9 cellular contexts compared by ENCODE assay signal in genomic region chr5:90940227-90940995, GRCh38.
A peak's percentile ranks its signal among the peaks of the same experiment; 100 is the strongest.
DNase-seq lines count a peak whose midpoint lies in the region; ATAC-seq and TF ChIP-seq lines count a peak whose summit lies in the region.
"Had no signal": no experiment of that assay in that cellular context is flagged by ENCODE, and none has a peak within 500 bp of the region (broad histone marks: within the 10 kb centered on the region; RNA-seq: fewer than 3 reads in every experiment).

No MANE protein-coding gene starts in this region.

- intact Hi-C loops in A673 (cut with micrococcal nuclease; ENCODE audit: unreplicated experiment) (no loop called here), left lung (cut with DNase I) (no loop called here), lower leg skin (cut with DNase I; ENCODE audit: low total_unique reads) (no loop called here)

- H3K27ac ChIP-seq in A673 (ENCODE audit: low read depth, low read length, poor library complexity, severe bottlenecking) (no peak overlapping the region), left lung (no peak overlapping the region)

- POLR2A ChIA-PET in A673 (lab: Charles Lee; ENCODE audit: low non-redundant PET), result interaction anchor here (0.5 to 0.8 kb wide), 2 partner anchors 80 to 236 kb away, joined by 4 to 9 read pairs; no protein-coding TSS in a partner anchor

- no peaks in the 10 kb centered on the region for H3K27me3 ChIP-seq in A673 (replicated peaks; ENCODE audit: insufficient read depth, low read depth, low read length, poor library complexity)
- H3K27me3 ChIP-seq in left lung, result no peaks in the 10 kb centered on the region

- no peaks in the 10 kb centered on the region for H3K36me3 ChIP-seq in A673 (ENCODE audit: insufficient read depth, low read length, poor library complexity, severe bottlenecking)
- no peaks in the 10 kb centered on the region for H3K36me3 ChIP-seq in left lung

- CTCF ChIA-PET in A673 (lab: Charles Lee), result no interaction called here

- DNase-seq in A673 (ENCODE audit: low spot score), result peak; percentile 48
- peak; percentile 74 for DNase-seq in NCI-H2107 treated with DMSO at 0.1 percent for 48 hours (lab: John Stamatoyannopoulos, UW; ENCODE audit: unreplicated experiment)
- peak; percentile 53 for DNase-seq in activated naive CD8-positive, alpha-beta T cell treated with anti-CD3 and anti-CD28 coated beads for 36 hours
- DNase-seq in left lung, result no peak
- peak; percentile 14 for DNase-seq in stromal cell of bone marrow (ENCODE audit: low read depth)
- no peak for DNase-seq in lower leg skin (ENCODE audit: low spot score in 2 of 2)

- H3K36me3 Mint-ChIP-seq in activated naive CD8-positive, alpha-beta T cell treated with anti-CD3 and anti-CD28 coated beads for 36 hours, result no peaks in the 10 kb centered on the region

- peaks cover 30% of the 10 kb centered on the region for H3K4me1 ChIP-seq in A673 (ENCODE audit: insufficient read depth, low read length, poor library complexity, severe bottlenecking)
- H3K4me1 ChIP-seq in left lung, result no peaks in the 10 kb centered on the region

- 5 to 8% methylated on average over 1 of the region's 1 CpG for WGBS in lower leg skin, 2 donors

- H3K9me3 ChIP-seq in A673 (ENCODE audit: low read depth, low read length, poor library complexity, severe bottlenecking) (no peaks in the 10 kb centered on the region), left lung (no peaks in the 10 kb centered on the region)

- no peaks in the 10 kb centered on the region for H3K27me3 Mint-ChIP-seq in activated naive CD8-positive, alpha-beta T cell treated with anti-CD3 and anti-CD28 coated beads for 36 hours
- H3K27me3 Mint-ChIP-seq: dendritic cell treated with granulocyte-macrophage colony-stimulating factor and Interleukin-4, amounts not matched to agents 40 ng/mL and 50 ng/mL, for 4 days had no signal

- H3K27ac Mint-ChIP-seq in activated naive CD8-positive, alpha-beta T cell treated with anti-CD3 and anti-CD28 coated beads for 36 hours, result peak overlapping the region; percentile 66
- H3K27ac Mint-ChIP-seq: dendritic cell treated with granulocyte-macrophage colony-stimulating factor and Interleukin-4, amounts not matched to agents 40 ng/mL and 50 ng/mL, for 4 days had no signal

- H3K9me3 Mint-ChIP-seq in activated naive CD8-positive, alpha-beta T cell treated with anti-CD3 and anti-CD28 coated beads for 36 hours, result no peaks in the 10 kb centered on the region
- H3K9me3 Mint-ChIP-seq: dendritic cell treated with granulocyte-macrophage colony-stimulating factor and Interleukin-4, amounts not matched to agents 40 ng/mL and 50 ng/mL, for 4 days had no signal

- H3K4me3 Mint-ChIP-seq in activated naive CD8-positive, alpha-beta T cell treated with anti-CD3 and anti-CD28 coated beads for 36 hours, result no peak overlapping the region
- H3K4me3 Mint-ChIP-seq: dendritic cell treated with granulocyte-macrophage colony-stimulating factor and Interleukin-4, amounts not matched to agents 40 ng/mL and 50 ng/mL, for 4 days had no signal

- ATAC-seq in GM18861 (IDR thresholded peaks at IDR 0.05; ENCODE audit: unreplicated experiment) (peak; percentile 99), HG02938 (IDR thresholded peaks at IDR 0.05; ENCODE audit: unreplicated experiment) (peak; percentile 100), left lung (peak; percentile 75)

- no peak for TF ChIP-seq CTCF in A673 (conservative IDR thresholded peaks at IDR 0.05; ENCODE audit: low read depth, low read length)
- TF ChIP-seq CTCF in left lung (IDR thresholded peaks at IDR 0.05), result no peak
- TF ChIP-seq CTCF in lower leg skin (IDR thresholded peaks at IDR 0.05), result no peak

- TF ChIP-seq POLR2A in lower leg skin (IDR thresholded peaks at IDR 0.05), result no peak

- no peak overlapping the region for H3K4me3 ChIP-seq in A673 (ENCODE audit: low read depth, low read length, poor library complexity, severe bottlenecking)
- H3K4me3 ChIP-seq in left lung, result no peak overlapping the region
- H3K4me3 ChIP-seq in lower leg skin (ENCODE audit: low read depth, poor library complexity, severe bottlenecking), result no peak overlapping the region

- peaks cover 13% of the 10 kb centered on the region for H3K4me1 Mint-ChIP-seq in activated naive CD8-positive, alpha-beta T cell treated with anti-CD3 and anti-CD28 coated beads for 36 hours

- BruUV-seq in A673 (replicated peaks; lab: Mats Ljungman, UMichigan), result no TSS peak

Comparison
In these comparisons a context has a peak if more than half of its experiments do, and no peak if none do; other contexts are left out.
1. DNase-seq: peak in A673 (single experiment), NCI-H2107 treated with DMSO at 0.1 percent for 48 hours (single experiment), activated naive CD8-positive, alpha-beta T cell treated with anti-CD3 and anti-CD28 coated beads for 36 hours (single experiment) and stromal cell of bone marrow (single experiment); none in left lung (0 of 2) and lower leg skin (0 of 2).
2. Peak in every context shown above with its lines, with median percentiles within 50 percentile points of each other: ATAC-seq.